In the genomic region with DNA sequence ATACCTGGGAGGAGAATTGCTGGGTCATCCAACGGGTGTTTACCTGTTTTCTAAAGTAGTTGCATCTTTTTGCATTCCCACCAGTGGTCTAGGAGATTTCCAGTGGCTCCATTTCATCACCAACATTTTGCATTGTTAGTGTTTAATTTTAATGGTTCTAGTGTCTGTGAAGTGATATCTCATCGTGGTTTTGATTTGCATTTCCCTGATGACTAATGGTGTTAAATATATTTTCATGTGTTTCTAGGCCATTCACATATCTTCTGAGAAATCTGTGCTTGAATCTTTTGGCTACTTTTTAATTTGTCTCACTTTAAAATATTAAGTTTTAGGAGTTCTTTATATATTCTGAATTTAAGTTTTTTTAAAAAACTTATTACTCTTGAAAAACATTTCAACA, we compare ENCODE assay signal across 29 cellular contexts.
"Had no signal": no experiment of that assay in that cellular context is flagged by ENCODE, and none has a peak within 500 bp of the region (broad histone marks: within the 10 kb centered on the region; RNA-seq: fewer than 3 reads in every experiment).

No MANE protein-coding gene starts in this region.

- H3K9ac ChIP-seq: SK-N-SH had no signal

- H3K9me3 ChIP-seq: MG63, Peyer's patch, SJSA1, SK-N-SH had no signal

- DNase-seq: MG63, MV-4-11, NCI-H1092, NCI-H1105, NCI-H1417 treated with DMSO at 0.1 percent for 48 hours, NCI-H1436 treated with DMSO at 0.1 percent for 48 hours, NCI-H1694 treated with DMSO at 0.1 percent for 48 hours, NCI-H187 treated with DMSO at 0.1 percent for 48 hours, NCI-H2029, NCI-H2081, NCI-H2171 treated with DMSO at 0.1 percent for 48 hours, NCI-H2227 treated with DMSO at 0.1 percent for 48 hours, NCI-H345, NCI-H446, NCI-H510A treated with DMSO at 0.1 percent for 48 hours, NCI-H524 treated with DMSO at 0.1 percent for 48 hours, NCI-H69, NCI-H748 treated with DMSO at 0.1 percent for 48 hours, NCI-H82, OCI-M1, PC-3, Peyer's patch, Right ventricle myocardium superior, RPMI8226, SHP77 treated with DMSO at 0.1 percent for 48 hours, SK-N-SH, SW 1271, T-helper 1 cell had no signal

- H3K36me3 ChIP-seq: MG63, Peyer's patch, SJSA1 had no signal

- ATAC-seq: PC-3 had no signal

- H3K4me3 ChIP-seq: MG63, Peyer's patch, SJSA1 had no signal

- H3K4me1 ChIP-seq: Peyer's patch had no signal

- H3K4me2 ChIP-seq: SK-N-SH had no signal

- H3K9me2 ChIP-seq: SK-N-SH had no signal

- H3K27ac ChIP-seq: Peyer's patch, SJSA1 had no signal

- H3K27me3 ChIP-seq: MG63, Peyer's patch, SJSA1 had no signal
